1 cellular context compared by ENCODE assay signal in genomic region chr1:3691421-3692204, GRCh38.
TF ChIP-seq lines count a peak whose summit lies in the region.

No MANE protein-coding gene starts in this region.

TF ChIP-seq in HepG2, 621 proteins besides CTCF, POLR2A, EP300 and RAD21:
- TF ChIP-seq MNT (IDR thresholded peaks at IDR 0.05): peak; percentile 31; the same call in 1 of the 2 replicates
- TF ChIP-seq ZNF414 (CRISPR knock-in tag; IDR thresholded peaks at IDR 0.05): no peak
